1 cellular context compared by ENCODE assay signal in genomic region chr9:81823672-81824554, GRCh38.
TF ChIP-seq lines count a peak whose summit lies in the region.

No MANE protein-coding gene starts in this region.

TF ChIP-seq in K562, 482 proteins besides CTCF, POLR2A, EP300 and RAD21 (continued from another document):
- no peak for TF ChIP-seq ZNF280A (IDR thresholded peaks at IDR 0.05; ENCODE audit: low read depth, partially characterized antibody)
